8 cellular contexts compared by ENCODE assay signal in the genomic region with DNA sequence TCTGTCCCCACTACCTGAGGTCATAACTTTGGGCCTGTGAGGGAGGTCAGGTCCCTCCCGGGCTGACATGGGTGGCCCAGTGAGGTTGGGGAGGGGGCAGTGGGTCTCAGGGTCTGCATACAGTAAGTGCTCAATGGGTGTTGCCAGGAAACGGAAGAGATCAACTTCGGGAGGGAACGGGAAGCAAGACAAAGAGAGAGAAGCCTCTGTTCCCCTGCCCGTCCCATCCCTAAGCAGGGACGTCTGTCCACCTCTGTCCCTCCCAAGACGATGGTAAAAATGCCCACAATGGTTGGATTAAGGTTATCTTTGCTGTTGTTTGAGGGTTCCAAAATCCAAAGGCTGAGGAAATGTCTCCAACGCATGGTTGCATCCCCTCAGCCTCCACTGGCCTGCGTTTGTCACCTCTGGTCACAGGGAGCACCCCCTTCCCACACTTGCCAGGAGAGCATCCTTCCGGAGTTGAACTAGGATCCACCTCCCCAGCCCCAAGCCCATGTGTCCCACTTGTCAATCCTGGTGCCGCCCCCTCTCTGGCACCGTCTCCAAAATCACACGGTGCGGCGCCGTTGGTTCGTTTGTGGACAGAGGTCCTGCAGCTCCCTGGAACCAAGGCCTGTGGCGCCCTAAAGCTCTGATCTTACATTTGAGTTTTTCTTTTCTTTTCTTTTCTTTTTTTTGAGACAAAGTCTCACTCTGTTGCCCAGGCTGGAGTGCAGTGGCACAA. TPM values are rescaled to one million over a fixed set of nuclear protein-coding genes. Genes with fewer than 3 reads are reported as not detected.
DNase-seq lines count a peak whose midpoint lies in the region; ATAC-seq, FAIRE-seq and TF ChIP-seq lines count a peak whose summit lies in the region.

No MANE protein-coding gene starts in this region.

- H3K27ac ChIP-seq in heart right ventricle: peak overlapping the region in 2 of 10 donors; percentile 47 to 48
- H3K27ac ChIP-seq in naive thymus-derived CD4-positive, alpha-beta T cell (ENCODE audit: low read depth, low read length): no peak overlapping the region

- H3K27me3 ChIP-seq in heart right ventricle: no peaks in the 10 kb centered on the region
- no peaks in the 10 kb centered on the region for H3K27me3 ChIP-seq in naive thymus-derived CD4-positive, alpha-beta T cell (ENCODE audit: control insufficient read depth in 2 of 2, insufficient read depth in 2 of 2, low read length in 2 of 2)

- peak overlapping the region in 9 of 10 donors; percentile 12 to 81 (median 42) for H3K4me3 Mint-ChIP-seq in naive thymus-derived CD4-positive, alpha-beta T cell
- H3K4me3 Mint-ChIP-seq in type B pancreatic cell: peak overlapping the region; percentile 65

- peaks cover 0 to 2% (median 0%) of the 10 kb centered on the region in 11 donors for H3K9me3 Mint-ChIP-seq in naive thymus-derived CD4-positive, alpha-beta T cell
- H3K9me3 Mint-ChIP-seq in type B pancreatic cell: no peaks in the 10 kb centered on the region

- intact Hi-C loops in heart right ventricle (cut with DNase I) (loop anchor here in 3 of 10 donors (1.0 to 5.0 kb wide), 2 partner anchors 22 to 46 kb away; partner anchors contain the start of genes COPE (in 1 of the 3) and DDX49 (in 1 of the 3)), Right ventricle myocardium superior (cut with DNase I) (no loop called here)
- intact Hi-C loops in naive thymus-derived CD4-positive, alpha-beta T cell (cut with micrococcal nuclease): loop anchor here (1.0 kb wide), 1 partner anchor 22 kb away; the partner anchor contains the start of genes COPE (in 2 of the 2) and DDX49 (in 2 of the 2)

- H3K27ac Mint-ChIP-seq in naive thymus-derived CD4-positive, alpha-beta T cell: peak overlapping the region in 1 of 9 donors; percentile 28
- H3K27ac Mint-ChIP-seq in type B pancreatic cell: no peak overlapping the region

- H3K4me1 ChIP-seq in heart right ventricle: peaks cover 7 to 20% (median 12%) of the 10 kb centered on the region in 9 donors
- no peaks in the 10 kb centered on the region for H3K4me1 ChIP-seq in naive thymus-derived CD4-positive, alpha-beta T cell (ENCODE audit: control insufficient read depth in 2 of 2, insufficient read depth in 2 of 2, low read length in 2 of 2)

- WGBS in heart right ventricle, 2 donors: 57 to 69% methylated on average over 18 of the region's 18 CpGs

- FAIRE-seq in D721Med (lab: Jason Lieb, UNC): no peak

- ATAC-seq in heart right ventricle (peak in 3 of 8 donors; percentile 4 to 46 (median 17)), Right ventricle myocardium superior (ENCODE audit: poor library complexity) (no peak), HG03175 (IDR thresholded peaks at IDR 0.05; ENCODE audit: unreplicated experiment) (no peak), HG02938 (IDR thresholded peaks at IDR 0.05; ENCODE audit: unreplicated experiment) (no peak)
- ATAC-seq in naive thymus-derived CD4-positive, alpha-beta T cell: no peak

- H3K4me1 Mint-ChIP-seq in naive thymus-derived CD4-positive, alpha-beta T cell: peaks cover 0 to 18% (median 12%) of the 10 kb centered on the region in 7 donors
- H3K4me1 Mint-ChIP-seq in type B pancreatic cell (ENCODE audit: unreplicated experiment): no peaks in the 10 kb centered on the region

- H3K4me3 ChIP-seq in heart right ventricle (peak overlapping the region in 6 of 10 donors; percentile 5 to 77 (median 25)), cardiac fibroblast (replicated peaks in 1 of 2; ENCODE audit: low read depth in 2 of 2, low read length in 2 of 2) (peak overlapping the region; percentile 24 to 32)
- no peak overlapping the region for H3K4me3 ChIP-seq in naive thymus-derived CD4-positive, alpha-beta T cell (ENCODE audit: low read length)

- peaks cover 0 to 22% (median 0%) of the 10 kb centered on the region in 9 donors for H3K36me3 ChIP-seq in heart right ventricle
- no peaks in the 10 kb centered on the region for H3K36me3 ChIP-seq in naive thymus-derived CD4-positive, alpha-beta T cell (ENCODE audit: control insufficient read depth in 2 of 3, insufficient read depth in 3 of 3, low read length in 3 of 3)

- peaks cover 11 to 50% (median 36%) of the 10 kb centered on the region in 5 donors for H3K27me3 Mint-ChIP-seq in naive thymus-derived CD4-positive, alpha-beta T cell
- peaks cover 4% of the 10 kb centered on the region for H3K27me3 Mint-ChIP-seq in type B pancreatic cell

- CTCF ChIA-PET in naive thymus-derived CD4-positive, alpha-beta T cell (lab: Charles Lee): interaction anchor here (0.8 kb wide), 1 partner anchor 477 kb away, joined by 4 read pairs; no protein-coding TSS in a partner anchor

- H3K9me3 ChIP-seq in heart right ventricle: no peaks in the 10 kb centered on the region
- H3K9me3 ChIP-seq in naive thymus-derived CD4-positive, alpha-beta T cell (ENCODE audit: control insufficient read depth in 2 of 3, low read length in 3 of 3): no peaks in the 10 kb centered on the region

- POLR2A ChIA-PET in naive thymus-derived CD4-positive, alpha-beta T cell (lab: Charles Lee): no interaction called here

- DNase-seq in heart right ventricle: no peak
- no peak for DNase-seq in Right ventricle myocardium superior
- no peak for DNase-seq in cardiac fibroblast (ENCODE audit: low read depth in 2 of 2)
- no peak for DNase-seq in naive thymus-derived CD4-positive, alpha-beta T cell
- DNase-seq in type B pancreatic cell (ENCODE audit: extremely low spot score, unreplicated experiment): no peak
- DNase-seq in D721Med (ENCODE audit: insufficient read length, low spot score): no peak

- H3K36me3 Mint-ChIP-seq in naive thymus-derived CD4-positive, alpha-beta T cell: no peaks in the 10 kb centered on the region
- peaks cover 4% of the 10 kb centered on the region for H3K36me3 Mint-ChIP-seq in type B pancreatic cell

- TF ChIP-seq CTCF in heart right ventricle (IDR thresholded peaks at IDR 0.05) (peak in 1 of 9 donors; percentile 16), cardiac fibroblast (IDR thresholded peaks at IDR 0.05; ENCODE audit: low read depth, low read length) (no peak), type B pancreatic cell (conservative IDR thresholded peaks at IDR 0.05) (no peak), D721Med (IDR thresholded peaks at IDR 0.05; ENCODE audit: insufficient read depth, missing control alignments) (no peak)

RNA-seq across cellular contexts. Expression of gene HOMER3, which starts 0.8 kb away (rescaled TPM):
- 10 to 100 TPM; 10.4 to 23.2 (median 13.6) TPM for total RNA-seq in heart right ventricle
- polyA plus RNA-seq in heart right ventricle: 10 to 100 TPM; 20.8 to 24.8 TPM
- total RNA-seq in Right ventricle myocardium superior: 9.9 TPM
- total RNA-seq in naive thymus-derived CD4-positive, alpha-beta T cell: 10 to 100 TPM in 1 of 5 experiments, 1 to 10 TPM in 1, under 1 TPM in 2, not detected in 1; 0.53 to 16.3 (median 1.4) TPM
- polyA plus RNA-seq in naive thymus-derived CD4-positive, alpha-beta T cell: not detected
- 20.8 and 38.6 TPM in 2 replicates for total RNA-seq in type B pancreatic cell (ENCODE audit: low replicate concordance)

RNA-seq across cellular contexts. Expression of gene DDX49, which starts 22.3 kb away (rescaled TPM):
- total RNA-seq in heart right ventricle (10 to 100 TPM; 16.2 to 29.8 (median 21.3) TPM), Right ventricle myocardium superior (19.2 TPM), type B pancreatic cell (ENCODE audit: low replicate concordance) (58.3 and 58.5 TPM in 2 replicates)
- polyA plus RNA-seq in heart right ventricle: 10 to 100 TPM; 44.4 to 74.5 TPM
- 10 to 100 TPM; 36.4 to 63.2 (median 50.2) TPM for total RNA-seq in naive thymus-derived CD4-positive, alpha-beta T cell
- polyA plus RNA-seq in naive thymus-derived CD4-positive, alpha-beta T cell: 10 to 100 TPM; 19.9 to 50.8 TPM

RNA-seq across cellular contexts. Expression of gene COPE, which starts 22.6 kb away (rescaled TPM):
- total RNA-seq in heart right ventricle (100 to 1,000 TPM; 102 to 157 (median 117) TPM), Right ventricle myocardium superior (121 TPM), type B pancreatic cell (ENCODE audit: low replicate concordance) (171 and 213 TPM in 2 replicates)
- polyA plus RNA-seq in heart right ventricle: 100 to 1,000 TPM; 166 to 302 TPM
- 100 to 1,000 TPM; 124 to 283 (median 163) TPM for total RNA-seq in naive thymus-derived CD4-positive, alpha-beta T cell
- polyA plus RNA-seq in naive thymus-derived CD4-positive, alpha-beta T cell: 100 to 1,000 TPM; 214 to 247 TPM

RNA-seq across cellular contexts. Expression of gene CERS1, which starts 45.8 kb away (rescaled TPM):
- total RNA-seq in heart right ventricle (1 to 10 TPM in 6 of 10 donors, under 1 TPM in 4; 0.42 to 3.3 (median 1.3) TPM), Right ventricle myocardium superior (0.24 TPM), type B pancreatic cell (ENCODE audit: low replicate concordance) (6.4 and 14.8 TPM in 2 replicates)
- under 1 TPM; 0.37 to 0.49 TPM for polyA plus RNA-seq in heart right ventricle
- not detected for total RNA-seq in naive thymus-derived CD4-positive, alpha-beta T cell
- polyA plus RNA-seq in naive thymus-derived CD4-positive, alpha-beta T cell: not detected
